1 cellular context compared by ENCODE assay signal in the genomic region with DNA sequence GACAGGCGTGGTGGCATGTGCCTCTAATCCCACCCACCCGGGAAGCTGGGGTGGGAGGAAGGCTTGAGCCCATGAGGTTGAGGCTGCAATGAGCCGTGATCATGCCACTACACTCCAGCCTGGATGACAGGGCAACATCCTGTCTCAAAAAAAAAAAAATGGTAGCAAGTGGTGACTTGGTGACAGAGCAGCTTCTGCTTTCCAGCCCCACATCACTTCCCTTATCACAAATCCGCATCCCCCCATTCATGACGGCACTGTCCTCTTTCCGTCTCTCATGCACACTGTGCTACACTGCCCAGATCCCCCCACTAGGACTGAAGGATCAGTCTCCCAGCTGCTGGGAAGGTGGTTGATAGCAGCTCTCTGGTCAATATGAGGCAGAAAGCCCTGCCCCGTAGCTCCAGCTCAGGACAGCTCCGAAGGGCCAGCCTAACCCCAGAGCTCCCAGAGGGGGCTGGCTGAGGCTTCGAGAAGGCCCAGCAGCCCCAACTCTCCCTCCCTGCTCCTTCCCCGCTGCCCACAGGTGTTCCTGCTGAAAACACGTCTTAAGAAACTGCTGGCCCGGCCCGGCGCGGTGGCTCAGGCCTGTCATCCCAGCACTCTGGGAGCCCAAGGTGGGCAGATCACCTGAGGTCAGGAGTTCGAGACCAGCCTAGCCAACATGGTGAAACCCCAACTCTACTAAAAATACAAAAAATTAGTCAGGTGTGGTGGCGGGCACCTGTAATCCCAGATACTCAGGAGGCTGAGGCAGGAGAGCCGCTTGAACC.
TF ChIP-seq lines count a peak whose summit lies in the region.

No MANE protein-coding gene starts in this region.

TF ChIP-seq in K562, 482 proteins besides CTCF, POLR2A, EP300 and RAD21:
- TF ChIP-seq ETV5 (CRISPR knock-in tag; IDR thresholded peaks at IDR 0.05; ENCODE audit: low read depth): no peak
- TF ChIP-seq FOXP1 (CRISPR knock-in tag; IDR thresholded peaks at IDR 0.05): no peak
- TF ChIP-seq, protein P1, sequence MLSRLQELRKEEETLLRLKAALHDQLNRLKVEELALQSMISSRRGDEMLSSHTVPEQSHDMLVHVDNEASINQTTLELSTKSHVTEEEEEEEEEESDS (CRISPR knock-in tag; IDR thresholded peaks at IDR 0.05): no peak
- TF ChIP-seq, protein P2, sequence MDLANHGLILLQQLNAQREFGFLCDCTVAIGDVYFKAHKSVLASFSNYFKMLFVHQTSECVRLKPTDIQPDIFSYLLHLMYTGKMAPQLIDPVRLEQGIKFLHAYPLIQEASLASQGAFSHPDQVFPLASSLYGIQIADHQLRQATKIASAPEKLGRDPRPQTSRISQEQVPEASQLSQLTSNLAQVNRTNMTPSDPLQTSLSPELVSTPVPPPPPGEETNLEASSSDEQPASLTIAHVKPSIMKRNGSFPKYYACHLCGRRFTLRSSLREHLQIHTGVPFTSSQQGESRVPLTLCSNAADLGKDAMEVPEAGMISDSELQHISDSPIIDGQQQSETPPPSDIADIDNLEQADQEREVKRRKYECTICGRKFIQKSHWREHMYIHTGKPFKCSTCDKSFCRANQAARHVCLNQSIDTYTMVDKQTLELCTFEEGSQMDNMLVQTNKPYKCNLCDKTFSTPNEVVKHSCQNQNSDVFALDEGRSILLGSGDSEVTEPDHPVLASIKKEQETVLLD (IDR thresholded peaks at IDR 0.05): no peak
- TF ChIP-seq NFIC (IDR thresholded peaks at IDR 0.05): no peak
- no peak for TF ChIP-seq NR2C2 (CRISPR knock-in tag; IDR thresholded peaks at IDR 0.05)
- no peak for TF ChIP-seq NR2C2 (tag; IDR thresholded peaks at IDR 0.05)
- TF ChIP-seq, protein P3, sequence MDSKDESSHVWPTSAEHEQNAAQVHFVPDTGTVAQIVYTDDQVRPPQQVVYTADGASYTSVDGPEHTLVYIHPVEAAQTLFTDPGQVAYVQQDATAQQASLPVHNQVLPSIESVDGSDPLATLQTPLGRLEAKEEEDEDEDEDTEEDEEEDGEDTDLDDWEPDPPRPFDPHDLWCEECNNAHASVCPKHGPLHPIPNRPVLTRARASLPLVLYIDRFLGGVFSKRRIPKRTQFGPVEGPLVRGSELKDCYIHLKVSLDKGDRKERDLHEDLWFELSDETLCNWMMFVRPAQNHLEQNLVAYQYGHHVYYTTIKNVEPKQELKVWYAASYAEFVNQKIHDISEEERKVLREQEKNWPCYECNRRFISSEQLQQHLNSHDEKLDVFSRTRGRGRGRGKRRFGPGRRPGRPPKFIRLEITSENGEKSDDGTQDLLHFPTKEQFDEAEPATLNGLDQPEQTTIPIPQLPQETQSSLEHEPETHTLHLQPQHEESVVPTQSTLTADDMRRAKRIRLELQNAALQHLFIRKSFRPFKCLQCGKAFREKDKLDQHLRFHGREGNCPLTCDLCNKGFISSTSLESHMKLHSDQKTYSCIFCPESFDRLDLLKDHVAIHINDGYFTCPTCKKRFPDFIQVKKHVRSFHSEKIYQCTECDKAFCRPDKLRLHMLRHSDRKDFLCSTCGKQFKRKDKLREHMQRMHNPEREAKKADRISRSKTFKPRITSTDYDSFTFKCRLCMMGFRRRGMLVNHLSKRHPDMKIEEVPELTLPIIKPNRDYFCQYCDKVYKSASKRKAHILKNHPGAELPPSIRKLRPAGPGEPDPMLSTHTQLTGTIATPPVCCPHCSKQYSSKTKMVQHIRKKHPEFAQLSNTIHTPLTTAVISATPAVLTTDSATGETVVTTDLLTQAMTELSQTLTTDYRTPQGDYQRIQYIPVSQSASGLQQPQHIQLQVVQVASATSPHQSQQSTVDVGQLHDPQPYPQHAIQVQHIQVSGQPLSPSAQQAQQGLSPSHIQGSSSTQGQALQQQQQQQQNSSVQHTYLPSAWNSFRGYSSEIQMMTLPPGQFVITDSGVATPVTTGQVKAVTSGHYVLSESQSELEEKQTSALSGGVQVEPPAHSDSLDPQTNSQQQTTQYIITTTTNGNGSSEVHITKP (IDR thresholded peaks at IDR 0.05; ENCODE audit: partially characterized antibody): peak; percentile 26
- TF ChIP-seq, protein P4, sequence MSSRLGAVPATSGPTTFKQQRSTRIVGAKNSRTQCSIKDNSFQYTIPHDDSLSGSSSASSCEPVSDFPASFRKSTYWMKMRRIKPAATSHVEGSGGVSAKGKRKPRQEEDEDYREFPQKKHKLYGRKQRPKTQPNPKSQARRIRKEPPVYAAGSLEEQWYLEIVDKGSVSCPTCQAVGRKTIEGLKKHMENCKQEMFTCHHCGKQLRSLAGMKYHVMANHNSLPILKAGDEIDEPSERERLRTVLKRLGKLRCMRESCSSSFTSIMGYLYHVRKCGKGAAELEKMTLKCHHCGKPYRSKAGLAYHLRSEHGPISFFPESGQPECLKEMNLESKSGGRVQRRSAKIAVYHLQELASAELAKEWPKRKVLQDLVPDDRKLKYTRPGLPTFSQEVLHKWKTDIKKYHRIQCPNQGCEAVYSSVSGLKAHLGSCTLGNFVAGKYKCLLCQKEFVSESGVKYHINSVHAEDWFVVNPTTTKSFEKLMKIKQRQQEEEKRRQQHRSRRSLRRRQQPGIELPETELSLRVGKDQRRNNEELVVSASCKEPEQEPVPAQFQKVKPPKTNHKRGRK (tag; IDR thresholded peaks at IDR 0.05): no peak
